16 cellular contexts compared by ENCODE assay signal in the genomic region with DNA sequence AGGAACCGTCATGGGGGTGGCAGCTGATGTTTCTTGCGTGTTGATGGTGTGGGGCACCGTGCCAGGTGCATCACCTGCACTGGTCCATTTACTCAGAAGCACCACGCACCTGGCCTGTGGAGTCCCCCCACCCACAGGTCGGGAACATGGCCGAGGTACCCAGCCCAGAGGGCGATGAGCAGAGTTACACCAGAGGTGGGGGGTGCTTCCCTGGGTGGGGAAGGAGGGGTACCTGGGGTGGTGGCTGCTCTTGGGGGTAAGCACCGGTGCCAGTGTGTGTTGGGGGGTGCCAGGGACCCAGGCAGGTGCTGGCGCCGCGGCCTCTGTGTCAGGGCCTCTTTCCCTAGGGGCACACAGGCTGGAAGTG. TPM values are rescaled to one million over a fixed set of nuclear protein-coding genes. Genes with fewer than 3 reads are reported as not detected.
A peak's percentile ranks its signal among the peaks of the same experiment; 100 is the strongest.
DNase-seq lines count a peak whose midpoint lies in the region; TF ChIP-seq lines count a peak whose summit lies in the region.
"Had no signal": no experiment of that assay in that cellular context is flagged by ENCODE, and none has a peak within 500 bp of the region (broad histone marks: within the 10 kb centered on the region; RNA-seq: fewer than 3 reads in every experiment).

No MANE protein-coding gene starts in this region.

- no peak overlapping the region for H3K27ac ChIP-seq in H9 (ENCODE audit: insufficient read length, low read depth, low read length)
- no peak overlapping the region for H3K27ac ChIP-seq in neuronal stem cell (replicated peaks; ENCODE audit: low read length)

- H2AFZ ChIP-seq in H9 (ENCODE audit: low read length) (no peak overlapping the region), neuronal stem cell (ENCODE audit: low read length) (no peak overlapping the region)

- TF ChIP-seq CTCF in H9 (conservative IDR thresholded peaks at IDR 0.05): no peak
- TF ChIP-seq CTCF in choroid plexus epithelial cell (conservative IDR thresholded peaks at IDR 0.05; ENCODE audit: low read depth, low read length): no peak

- no CpG with 5 or more reads among the region's 11 CpGs for WGBS in H9 (ENCODE audit: extremely low coverage, insufficient read length, low lambda C conversion rate)
- no CpG with 5 or more reads among the region's 11 CpGs for WGBS in neuronal stem cell (ENCODE audit: extremely low coverage in 2 of 2, insufficient read length in 2 of 2, insufficient replicate concordance in 1 of 2), 2 donors

- peaks cover 16 to 29% of the 10 kb centered on the region in 2 donors for H3K36me3 ChIP-seq in neuronal stem cell (replicated peaks in 1 of 2; ENCODE audit: control insufficient read depth in 2 of 2, insufficient read depth in 2 of 2, low read length in 2 of 2)
- H3K36me3 ChIP-seq: BE2C had no signal

- no peaks in the 10 kb centered on the region for H4K20me1 ChIP-seq in H9 (ENCODE audit: control insufficient read depth, insufficient read depth, insufficient read length)

- H3K9me3 Mint-ChIP-seq in H9: peaks cover 0 to 3% of the 10 kb centered on the region in 2 experiments; a peak in 2 of 5 replicates
- no peaks in the 10 kb centered on the region for H3K9me3 Mint-ChIP-seq in T-helper 2 cell treated with Interferon-gamma antibody and Interleukin-4, amounts not matched to agents 5 μg/mL and 100 μg/mL, for 36 hours
- H3K9me3 Mint-ChIP-seq: activated naive CD8-positive, alpha-beta T cell treated with anti-CD3 and anti-CD28 coated beads for 36 hours had no signal

- no peak overlapping the region for H2BK120ac ChIP-seq in H9 (ENCODE audit: low read depth, low read length, poor library complexity, severe bottlenecking)
- peak overlapping the region; percentile 31 for H2BK120ac ChIP-seq in neuronal stem cell (ENCODE audit: low read depth, low read length)

- no peaks in the 10 kb centered on the region for H3K79me2 ChIP-seq in H9 (ENCODE audit: insufficient read depth, low read length)

- H3K4ac ChIP-seq in H9 (ENCODE audit: low read depth, low read length) (no peak overlapping the region), neuronal stem cell (ENCODE audit: low read length) (no peak overlapping the region)

- no peak overlapping the region for H3K9ac ChIP-seq in H9 (ENCODE audit: extremely low read depth, insufficient read length, low read length)
- no peak overlapping the region for H3K9ac ChIP-seq in neuronal stem cell (ENCODE audit: low read depth, low read length, poor library complexity)

- H2BK20ac ChIP-seq in H9 (ENCODE audit: low read depth, low read length, poor library complexity, severe bottlenecking): no peak overlapping the region

- peaks cover 11 to 31% (median 28%) of the 10 kb centered on the region in 3 experiments for H3K36me3 Mint-ChIP-seq in H9 (ENCODE audit: insufficient read depth in 1 of 3, low read depth in 3 of 3)
- H3K36me3 Mint-ChIP-seq in T-helper 2 cell treated with Interferon-gamma antibody and Interleukin-4, amounts not matched to agents 5 μg/mL and 100 μg/mL, for 36 hours (ENCODE audit: low read depth): peaks cover 7% of the 10 kb centered on the region

- H3T11ph ChIP-seq in H9 (ENCODE audit: low read length): no peak overlapping the region

- H2BK12ac ChIP-seq in H9 (ENCODE audit: insufficient read length, low read depth, low read length): no peak overlapping the region
- H2BK12ac ChIP-seq in neuronal stem cell (ENCODE audit: low read length): no peak overlapping the region

- H3K4me3 ChIP-seq in choroid plexus epithelial cell (ENCODE audit: low read depth, low read length): peak overlapping the region; percentile 63
- H3K4me3 ChIP-seq in neuronal stem cell (ENCODE audit: low read length in 2 of 2): no peak overlapping the region

- peak overlapping the region in 2 of 3 experiments; percentile 77; a peak in 3 of 7 replicates for H3K27ac Mint-ChIP-seq in H9
- H3K27ac Mint-ChIP-seq in T-helper 2 cell treated with Interferon-gamma antibody and Interleukin-4, amounts not matched to agents 5 μg/mL and 100 μg/mL, for 36 hours: no peak overlapping the region
- H3K27ac Mint-ChIP-seq: activated naive CD8-positive, alpha-beta T cell treated with anti-CD3 and anti-CD28 coated beads for 36 hours had no signal

- H3K27me3 Mint-ChIP-seq in H9 (ENCODE audit: low read depth): no peaks in the 10 kb centered on the region
- H3K27me3 Mint-ChIP-seq in T-helper 2 cell treated with Interferon-gamma antibody and Interleukin-4, amounts not matched to agents 5 μg/mL and 100 μg/mL, for 36 hours (ENCODE audit: low read depth): no peaks in the 10 kb centered on the region
- H3K27me3 Mint-ChIP-seq: activated naive CD8-positive, alpha-beta T cell treated with anti-CD3 and anti-CD28 coated beads for 36 hours had no signal

- peak; percentile 35 for DNase-seq in COLO668 (lab: John Stamatoyannopoulos, UW; ENCODE audit: unreplicated experiment)
- DNase-seq in H9: no peak
- DNase-seq in choroid plexus epithelial cell (ENCODE audit: low read depth): no peak
- DNase-seq in neuronal stem cell (ENCODE audit: low spot score): no peak
- no peak for DNase-seq in DMS 273 treated with DMSO at 0.1 percent for 48 hours (lab: John Stamatoyannopoulos, UW)
- DNase-seq in mucosa of gallbladder (ENCODE audit: low spot score): no peak
- DNase-seq in T-helper 2 cell treated with Interferon-gamma antibody and Interleukin-4, amounts not matched to agents 5 μg/mL and 100 μg/mL, for 36 hours (ENCODE audit: low spot score): no peak
- DNase-seq: activated CD4-positive, CD25-positive, alpha-beta regulatory T cell treated with anti-CD3 and anti-CD28 coated beads, Interleukin-2, amount 50 U/mL, for 72 hours; activated naive CD8-positive, alpha-beta T cell treated with anti-CD3 and anti-CD28 coated beads for 36 hours; BE2C; IMR-90; mesendoderm; NCI-H2227 treated with DMSO at 0.1 percent for 48 hours; stimulated activated naive CD4-positive, alpha-beta T cell treated with Interleukin-2 at 50 U/mL for 16 hours had no signal

- H4K8ac ChIP-seq in H9 (replicated peaks; ENCODE audit: insufficient read length, low read depth, low read length): no peak overlapping the region
- H4K8ac ChIP-seq in neuronal stem cell (ENCODE audit: low read depth, low read length): peak overlapping the region; percentile 43

- H3K4me2 ChIP-seq in H9 (ENCODE audit: insufficient read depth, insufficient read length, low read length): no peak overlapping the region
- no peak overlapping the region for H3K4me2 ChIP-seq in neuronal stem cell (ENCODE audit: insufficient read depth, low read length, poor library complexity, severe bottlenecking)

- H2BK5ac ChIP-seq in H9 (ENCODE audit: insufficient read length, low read length): no peak overlapping the region
- H2BK5ac ChIP-seq in neuronal stem cell (ENCODE audit: low read length): peak overlapping the region; percentile 39

- H3K4me1 Mint-ChIP-seq in H9: peaks cover 17 to 21% of the 10 kb centered on the region in 2 experiments
- H3K4me1 Mint-ChIP-seq in T-helper 2 cell treated with Interferon-gamma antibody and Interleukin-4, amounts not matched to agents 5 μg/mL and 100 μg/mL, for 36 hours (ENCODE audit: low read depth): peaks cover 13% of the 10 kb centered on the region

- no peak overlapping the region for H4K5ac ChIP-seq in H9 (ENCODE audit: insufficient read length, low read depth, low read length)

- no peaks in the 10 kb centered on the region for H3K27me3 ChIP-seq in H9 (ENCODE audit: insufficient read depth, low read length)
- no peaks in the 10 kb centered on the region for H3K27me3 ChIP-seq in neuronal stem cell (ENCODE audit: control insufficient read depth in 3 of 3, insufficient read depth in 3 of 3, low read depth in 1 of 3, low read length in 3 of 3)
- H3K27me3 ChIP-seq: BE2C had no signal

- H3K18ac ChIP-seq in H9 (ENCODE audit: insufficient read length, low read depth, low read length): no peak overlapping the region
- no peak overlapping the region for H3K18ac ChIP-seq in neuronal stem cell (ENCODE audit: low read length)

- H3K23ac ChIP-seq in H9 (ENCODE audit: insufficient read length, low read depth, low read length): no peak overlapping the region
- H3K23ac ChIP-seq in neuronal stem cell (ENCODE audit: low read depth, low read length, poor library complexity): peak overlapping the region; percentile 85

- no peak overlapping the region for H3K56ac ChIP-seq in H9 (ENCODE audit: insufficient read length, low read depth, low read length)

- no peaks in the 10 kb centered on the region for H3K9me3 ChIP-seq in H9 (ENCODE audit: control insufficient read depth, low read depth, low read length)
- H3K9me3 ChIP-seq in neuronal stem cell (replicated peaks in 1 of 2; ENCODE audit: control insufficient read depth in 2 of 2, insufficient read depth in 1 of 2, low read depth in 1 of 2, low read length in 2 of 2): peaks cover 3 to 5% of the 10 kb centered on the region in 2 donors
- H3K9me3 ChIP-seq: BE2C had no signal

- no peak overlapping the region; the same call in 1 of the 2 replicates for H3K14ac ChIP-seq in H9 (ENCODE audit: insufficient read depth, low read length)
- H3K14ac ChIP-seq in neuronal stem cell (ENCODE audit: low read length): no peak overlapping the region

- H2BK15ac ChIP-seq in H9 (ENCODE audit: low read depth, low read length) (no peak overlapping the region), neuronal stem cell (ENCODE audit: low read length) (no peak overlapping the region)

- H3K4me1 ChIP-seq in H9 (ENCODE audit: insufficient read depth, low read length) (no peaks in the 10 kb centered on the region), neuronal stem cell (ENCODE audit: control insufficient read depth in 2 of 2, insufficient read depth in 1 of 2, low read depth in 1 of 2, low read length in 2 of 2) (peaks cover 3 to 8% of the 10 kb centered on the region in 2 donors)
- H3K4me1 ChIP-seq: BE2C had no signal

- H3K4me3 Mint-ChIP-seq in H9: no peak overlapping the region
- H3K4me3 Mint-ChIP-seq in T-helper 2 cell treated with Interferon-gamma antibody and Interleukin-4, amounts not matched to agents 5 μg/mL and 100 μg/mL, for 36 hours: no peak overlapping the region
- H3K4me3 Mint-ChIP-seq: activated naive CD8-positive, alpha-beta T cell treated with anti-CD3 and anti-CD28 coated beads for 36 hours had no signal

- no peak overlapping the region for H4K91ac ChIP-seq in H9 (ENCODE audit: insufficient read length, low read depth, low read length)
- H4K91ac ChIP-seq in neuronal stem cell (ENCODE audit: low read depth, low read length, poor library complexity): no peak overlapping the region

- H2AK5ac ChIP-seq in H9 (ENCODE audit: insufficient read length, low read length) (no peak overlapping the region), neuronal stem cell (ENCODE audit: low read depth, low read length) (no peak overlapping the region)

- H3K23me2 ChIP-seq in H9 (ENCODE audit: insufficient read length, low read depth, low read length, poor library complexity, severe bottlenecking): no peaks in the 10 kb centered on the region

- H3K79me1 ChIP-seq in H9 (ENCODE audit: insufficient read depth, low read depth, low read length, poor library complexity, severe bottlenecking) (no peaks in the 10 kb centered on the region), neuronal stem cell (ENCODE audit: low read depth, low read length) (peaks cover 9% of the 10 kb centered on the region)

RNA-seq across cellular contexts. Expression of a gene that starts 5.0 kb away (rescaled TPM):
- total RNA-seq in H9 (2021): 0.09 TPM in 1 of 2 replicates, not detected in the other
- polyA plus RNA-seq in neuronal stem cell (2013, experiment 1 of 2): 0.01 TPM
- polyA plus RNA-seq in neuronal stem cell (2013, experiment 2 of 2): 0.01 TPM
- total RNA-seq in mucosa of gallbladder: not detected
- total RNA-seq: activated naive CD8-positive, alpha-beta T cell treated with anti-CD3 and anti-CD28 coated beads for 36 hours; frontal cortex; IMR-90; T-helper 2 cell treated with Interferon-gamma antibody and Interleukin-4, amounts not matched to agents 100 ng/mL and 5 ng/mL, for 36 hours had no signal
- polyA plus RNA-seq: IMR-90 had no signal
